In the genomic region with DNA sequence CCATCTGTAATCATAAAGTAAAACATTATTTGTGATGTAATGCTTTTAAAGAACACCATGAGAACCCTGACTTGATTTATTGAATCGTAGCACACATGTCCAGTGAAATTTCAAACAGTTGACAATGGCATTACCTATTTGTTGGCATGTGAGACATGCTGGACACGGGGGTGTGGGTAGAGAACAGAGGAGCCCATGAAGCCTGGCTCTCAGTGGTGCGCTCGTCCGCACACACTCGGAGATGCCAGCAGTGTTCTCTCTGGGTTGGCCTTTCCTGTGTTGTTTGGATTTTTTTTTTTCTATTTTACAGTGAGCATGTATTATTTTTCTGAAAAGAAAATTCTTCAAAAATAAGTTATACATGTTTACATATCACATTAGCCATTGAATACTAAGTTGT, we compare ENCODE assay signal across 14 cellular contexts.
A peak's percentile ranks its signal among the peaks of the same experiment; 100 is the strongest.
DNase-seq lines count a peak whose midpoint lies in the region; ATAC-seq and TF ChIP-seq lines count a peak whose summit lies in the region.
"Had no signal": no experiment of that assay in that cellular context is flagged by ENCODE, and none has a peak within 500 bp of the region (broad histone marks: within the 10 kb centered on the region; RNA-seq: fewer than 3 reads in every experiment).

No MANE protein-coding gene starts in this region.

- peaks cover 26% of the 10 kb centered on the region for H3K36me3 Mint-ChIP-seq in stimulated activated naive CD8-positive, alpha-beta T cell treated with anti-CD3 and anti-CD28 coated beads, Interleukin-15, Interleukin-2, amounts not matched to agents 100 ng/mL and 50 ng/mL, for 24 hours (ENCODE audit: low read depth)
- H3K36me3 Mint-ChIP-seq in activated B cell treated with CpG ODN at 0.5 μM for 24 hours (ENCODE audit: low read depth) (peaks cover 35% of the 10 kb centered on the region), memory B cell (peaks cover 5% of the 10 kb centered on the region)

- no peaks in the 10 kb centered on the region for H3K27me3 Mint-ChIP-seq in stimulated activated naive CD8-positive, alpha-beta T cell treated with anti-CD3 and anti-CD28 coated beads, Interleukin-15, Interleukin-2, amounts not matched to agents 100 ng/mL and 50 ng/mL, for 24 hours
- H3K27me3 Mint-ChIP-seq in activated B cell treated with CpG ODN at 0.5 μM for 24 hours (no peaks in the 10 kb centered on the region), memory B cell (no peaks in the 10 kb centered on the region)

- H3K36me3 ChIP-seq in H7 (replicated peaks; ENCODE audit: control insufficient read depth, insufficient read depth, low read length) = no peaks in the 10 kb centered on the region
- H3K36me3 ChIP-seq: pancreas had no signal

- POLR2A ChIA-PET in activated B cell treated with CpG ODN at 0.5 μM for 24 hours (lab: Charles Lee) = interaction anchor here (0.5 to 4.4 kb wide), 12 partner anchors 9 to 726 kb away, joined by 3 to 80 read pairs (median 4); partner anchors contain the start of gene DYNC1H1

- no peaks in the 10 kb centered on the region for H3K27me3 ChIP-seq in H7 (ENCODE audit: control insufficient read depth, insufficient read depth, low read length)
- H3K27me3 ChIP-seq: adrenal gland, pancreas had no signal

- peak overlapping the region; percentile 89 for H3K27ac Mint-ChIP-seq in stimulated activated naive CD8-positive, alpha-beta T cell treated with anti-CD3 and anti-CD28 coated beads, Interleukin-15, Interleukin-2, amounts not matched to agents 100 ng/mL and 50 ng/mL, for 24 hours
- peak overlapping the region; percentile 89 for H3K27ac Mint-ChIP-seq in activated B cell treated with CpG ODN at 0.5 μM for 24 hours
- H3K27ac Mint-ChIP-seq in memory B cell = peak overlapping the region; percentile 77

- TF ChIP-seq CTCF in activated B cell treated with CpG ODN at 0.5 μM for 24 hours (IDR thresholded peaks at IDR 0.05) = no peak

- ATAC-seq in stimulated activated naive CD8-positive, alpha-beta T cell treated with anti-CD3 and anti-CD28 coated beads, Interleukin-15, Interleukin-2, amounts not matched to agents 100 U/mL and 50 U/mL, for 24 hours = no peak
- ATAC-seq in activated B cell treated with CpG ODN at 0.5 μM for 24 hours (ENCODE audit: low read depth) = no peak
- ATAC-seq in memory B cell (ENCODE audit: low read depth) = no peak
- ATAC-seq in HG03571 (IDR thresholded peaks at IDR 0.05; ENCODE audit: unreplicated experiment) = no peak
- ATAC-seq: pancreas had no signal

- H3K4me1 Mint-ChIP-seq in stimulated activated naive CD8-positive, alpha-beta T cell treated with anti-CD3 and anti-CD28 coated beads, Interleukin-15, Interleukin-2, amounts not matched to agents 100 ng/mL and 50 ng/mL, for 24 hours (ENCODE audit: low read depth) = peaks cover 95% of the 10 kb centered on the region
- H3K4me1 Mint-ChIP-seq in activated B cell treated with CpG ODN at 0.5 μM for 24 hours (peaks cover 86% of the 10 kb centered on the region), memory B cell (peaks cover 51% of the 10 kb centered on the region)

- H3K4me3 Mint-ChIP-seq in stimulated activated naive CD8-positive, alpha-beta T cell treated with anti-CD3 and anti-CD28 coated beads, Interleukin-15, Interleukin-2, amounts not matched to agents 100 ng/mL and 50 ng/mL, for 24 hours = peak overlapping the region; percentile 49
- peak overlapping the region; percentile 42 for H3K4me3 Mint-ChIP-seq in activated B cell treated with CpG ODN at 0.5 μM for 24 hours
- peak overlapping the region; percentile 62 for H3K4me3 Mint-ChIP-seq in memory B cell

- intact Hi-C loops in activated B cell treated with CpG ODN at 0.5 μM for 24 hours (cut with micrococcal nuclease) = loop anchor here (1.0 to 10.0 kb wide), 4 partner anchors 14 to 245 kb away; partner anchors contain the start of gene HSP90AA1

- H3K4me3 ChIP-seq in H7 (ENCODE audit: insufficient read depth, low read depth, low read length) = no peak overlapping the region
- H3K4me3 ChIP-seq: adrenal gland, pancreas had no signal

- no peaks in the 10 kb centered on the region for H3K9me3 Mint-ChIP-seq in stimulated activated naive CD8-positive, alpha-beta T cell treated with anti-CD3 and anti-CD28 coated beads, Interleukin-15, Interleukin-2, amounts not matched to agents 100 ng/mL and 50 ng/mL, for 24 hours
- no peaks in the 10 kb centered on the region for H3K9me3 Mint-ChIP-seq in activated B cell treated with CpG ODN at 0.5 μM for 24 hours
- no peaks in the 10 kb centered on the region for H3K9me3 Mint-ChIP-seq in memory B cell

- DNase-seq in stimulated activated naive CD8-positive, alpha-beta T cell treated with anti-CD3 and anti-CD28 coated beads, Interleukin-15, Interleukin-2, amounts not matched to agents 100 U/mL and 50 U/mL, for 24 hours = no peak
- DNase-seq in activated B cell treated with CpG ODN at 0.5 μM for 24 hours = no peak
- DNase-seq in memory B cell (ENCODE audit: low spot score in 2 of 2) = no peak
- DNase-seq in RPMI8226 = no peak
- DNase-seq in H7 = no peak
- no peak for DNase-seq in stimulated activated naive CD4-positive, alpha-beta T cell treated with Interleukin-2 at 50 U/mL for 16 hours (lab: John Stamatoyannopoulos, UW)
- DNase-seq: activated CD4-positive, alpha-beta T cell treated with anti-CD3 and anti-CD28 coated beads, Interleukin-2, amount 50 U/mL, for 4 hours; adrenal gland; islet precursor cell; midbrain; NCI-H526 treated with DMSO at 0.1 percent for 48 hours; pancreas had no signal

- CTCF ChIA-PET in activated B cell treated with CpG ODN at 0.5 μM for 24 hours (lab: Charles Lee) = interaction anchor here (0.8 to 1.6 kb wide), 2 partner anchors 15 to 133 kb away, joined by 3 to 6 read pairs; no protein-coding TSS in a partner anchor
